8 cellular contexts compared by ENCODE assay signal in the genomic region with DNA sequence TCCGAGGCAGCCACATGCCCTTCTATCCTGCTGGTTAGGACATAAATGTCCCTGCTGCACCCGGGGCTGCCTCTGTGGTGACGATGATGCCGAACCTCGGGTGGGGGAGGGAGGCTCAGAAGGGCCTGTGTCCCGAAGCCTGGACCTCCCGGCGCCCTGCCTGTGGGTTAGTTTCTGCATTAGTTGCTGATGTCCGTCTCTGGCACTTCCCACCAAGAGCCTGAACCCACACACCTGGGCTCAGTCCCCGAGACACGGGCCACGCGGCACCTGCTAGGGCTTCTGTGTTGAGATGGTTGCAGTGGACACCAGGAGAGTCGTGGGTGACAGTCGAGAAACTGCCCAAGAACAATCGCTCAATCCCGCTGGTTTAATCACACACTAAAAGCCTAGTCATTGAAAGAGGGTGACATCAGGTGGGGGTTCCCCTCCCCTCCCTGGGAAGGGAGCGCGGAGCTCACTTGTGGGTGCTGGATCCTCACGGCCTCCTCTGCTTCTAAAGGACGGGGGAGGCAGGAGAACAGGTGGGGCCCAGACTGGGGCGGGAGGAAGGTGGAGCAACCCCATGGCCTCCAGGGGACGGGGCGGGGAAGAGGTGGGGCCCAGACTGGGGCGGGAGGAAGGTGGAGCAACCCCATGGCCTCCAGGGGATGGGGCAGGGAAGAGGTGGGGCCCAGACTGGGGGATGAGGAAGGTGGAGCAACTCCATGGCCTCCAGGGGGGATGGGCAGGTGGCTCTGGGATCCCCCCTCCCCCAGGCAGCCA. TPM values are rescaled to one million over a fixed set of nuclear protein-coding genes. Genes with fewer than 3 reads are reported as not detected.
DNase-seq lines count a peak whose midpoint lies in the region; ATAC-seq and TF ChIP-seq lines count a peak whose summit lies in the region.
"Not testable (repeated sequence)": the region's sequence is repeated elsewhere in the genome, so short reads cannot be mapped to it uniquely, and the experiment has no call there.

No MANE protein-coding gene starts in this region.

- H3K4me3 ChIP-seq in colonic mucosa, result not testable (repeated sequence)

- not testable (repeated sequence) for TF ChIP-seq CTCF in Calu3 (IDR thresholded peaks at IDR 0.05; ENCODE audit: unreplicated experiment); colonic mucosa (IDR thresholded peaks at IDR 0.05)

- H3K4me3 Mint-ChIP-seq in Calu3 (ENCODE audit: low read depth, unreplicated experiment), result not testable (repeated sequence)

- H3K4me1 ChIP-seq in colonic mucosa, result not testable (repeated sequence)

- not testable (repeated sequence) for H3K27me3 ChIP-seq in colonic mucosa

- ATAC-seq in GM21360 (IDR thresholded peaks at IDR 0.05; ENCODE audit: unreplicated experiment) (peak; percentile 100), HG03280 (IDR thresholded peaks at IDR 0.05; ENCODE audit: unreplicated experiment) (peak; percentile 94)

- peaks cover 51% of the 10 kb centered on the region for H3K27me3 Mint-ChIP-seq in Calu3 (ENCODE audit: unreplicated experiment)

- peak; percentile 33 for DNase-seq in Calu3
- DNase-seq in NOMO-1 treated with dmso at 0.1 percent for 144 hours (lab: John Stamatoyannopoulos, UW; ENCODE audit: unreplicated experiment), result peak; percentile 42
- peak; percentile 35 to 42 for DNase-seq in activated CD4-positive, alpha-beta T cell treated with anti-CD3 and anti-CD28 coated beads, Interleukin-2, amount 50 U/mL, for 4 hours
- DNase-seq in colonic mucosa, result peak; percentile 78
- DNase-seq in kidney tubule cell (ENCODE audit: low spot score), result peak; percentile 58
- peak in 2 of 3 experiments; percentile 14 to 38 for DNase-seq in stimulated activated CD4-positive, alpha-beta T cell treated with anti-CD3 and anti-CD28 coated beads, TNF-alpha, amount 100 ng/mL, for 24 hours (ENCODE audit: low read depth in 3 of 3)

- not testable (repeated sequence) for H3K36me3 Mint-ChIP-seq in Calu3 (ENCODE audit: insufficient read depth, unreplicated experiment)

- not testable (repeated sequence) for H3K4me1 Mint-ChIP-seq in Calu3 (ENCODE audit: low read depth, unreplicated experiment)

- intact Hi-C loops in Calu3 (cut with micrococcal nuclease; ENCODE audit: unreplicated experiment); colonic mucosa (cut with DNase I): not testable (repeated sequence)

- CTCF ChIA-PET in Calu3 (lab: Charles Lee), result interaction anchor here (0.7 kb wide), 3 partner anchors 54 to 678 kb away, joined by 3 to 6 read pairs (median 4); no protein-coding TSS in a partner anchor

- H3K27ac ChIP-seq in colonic mucosa, result not testable (repeated sequence)

- H3K36me3 ChIP-seq in colonic mucosa, result not testable (repeated sequence)

- not testable (repeated sequence) for H3K9me3 Mint-ChIP-seq in Calu3 (ENCODE audit: low read depth, unreplicated experiment)

- BruUV-seq in Calu3 (replicated peaks; lab: Mats Ljungman, UMichigan), result not testable (repeated sequence)

- H3K9me3 ChIP-seq in colonic mucosa, result not testable (repeated sequence)

- not testable (repeated sequence) for H3K27ac Mint-ChIP-seq in Calu3 (ENCODE audit: unreplicated experiment)

- not testable (repeated sequence) for H3K9ac ChIP-seq in colonic mucosa (ENCODE audit: low read depth in 2 of 2, low read length in 2 of 2)

RNA-seq across cellular contexts. Expression of a gene that starts 29.0 kb away (rescaled TPM):
- total RNA-seq in Calu3 (2022), result 68.4 and 74.2 TPM in 2 replicates
- total RNA-seq in colonic mucosa, result 10 to 100 TPM; 28.2 to 35.6 TPM

Comparison
In these comparisons a context has a peak if more than half of its experiments do, and no peak if none do; other contexts are left out.
1. DNase-seq: peak in every context shown above with its lines; median percentile 78 in colonic mucosa; 58 in kidney tubule cell; 42 in NOMO-1 treated with dmso at 0.1 percent for 144 hours; 38 in activated CD4-positive, alpha-beta T cell treated with anti-CD3 and anti-CD28 coated beads, Interleukin-2, amount 50 U/mL, for 4 hours; 33 in Calu3; 26 in stimulated activated CD4-positive, alpha-beta T cell treated with anti-CD3 and anti-CD28 coated beads, TNF-alpha, amount 100 ng/mL, for 24 hours.